In the genomic region with DNA sequence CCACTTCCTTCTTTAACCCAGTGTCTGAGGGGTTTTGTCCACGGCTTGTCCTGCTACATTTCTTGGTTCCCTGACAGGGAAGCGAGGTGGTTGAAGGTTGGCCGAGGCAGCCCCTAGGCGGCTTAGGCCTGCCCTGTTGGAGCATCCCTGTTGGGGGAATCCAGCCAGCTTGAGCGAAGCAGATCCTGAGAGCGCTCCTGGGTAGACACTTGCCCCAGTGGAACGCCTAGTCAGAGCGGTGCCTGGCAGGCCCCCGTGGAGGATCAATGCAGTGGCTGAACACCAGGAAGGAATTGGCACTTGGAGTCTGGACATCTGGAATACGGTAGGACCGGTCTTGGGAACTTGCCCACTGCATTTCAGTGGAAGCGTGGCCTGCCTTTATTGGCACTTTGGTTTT, we compare ENCODE assay signal across 11 cellular contexts.
"Had no signal": no experiment of that assay in that cellular context is flagged by ENCODE, and none has a peak within 500 bp of the region (broad histone marks: within the 10 kb centered on the region; RNA-seq: fewer than 3 reads in every experiment).

No MANE protein-coding gene starts in this region.

- DNase-seq: GM23248, GOT3, H7, H9, HCEC 1CT, HFFc6 had no signal

- FAIRE-seq: H1, H54 had no signal

- H2AFZ ChIP-seq: GM23248, GM23338 had no signal

- H3K4me3 ChIP-seq: GM23248, GM23338, HAP-1 had no signal

- H3K4me1 ChIP-seq: HAP-1 had no signal

- ATAC-seq: GM23338, HCT116 had no signal

- H3K36me3 ChIP-seq: HAP-1 had no signal

- H3K27ac ChIP-seq: GM23248 had no signal

- H3K4me2 ChIP-seq: GM23338 had no signal

- H3K9ac ChIP-seq: GM23248 had no signal
